ENCODE assay signal across 9 cellular contexts in the genomic region with DNA sequence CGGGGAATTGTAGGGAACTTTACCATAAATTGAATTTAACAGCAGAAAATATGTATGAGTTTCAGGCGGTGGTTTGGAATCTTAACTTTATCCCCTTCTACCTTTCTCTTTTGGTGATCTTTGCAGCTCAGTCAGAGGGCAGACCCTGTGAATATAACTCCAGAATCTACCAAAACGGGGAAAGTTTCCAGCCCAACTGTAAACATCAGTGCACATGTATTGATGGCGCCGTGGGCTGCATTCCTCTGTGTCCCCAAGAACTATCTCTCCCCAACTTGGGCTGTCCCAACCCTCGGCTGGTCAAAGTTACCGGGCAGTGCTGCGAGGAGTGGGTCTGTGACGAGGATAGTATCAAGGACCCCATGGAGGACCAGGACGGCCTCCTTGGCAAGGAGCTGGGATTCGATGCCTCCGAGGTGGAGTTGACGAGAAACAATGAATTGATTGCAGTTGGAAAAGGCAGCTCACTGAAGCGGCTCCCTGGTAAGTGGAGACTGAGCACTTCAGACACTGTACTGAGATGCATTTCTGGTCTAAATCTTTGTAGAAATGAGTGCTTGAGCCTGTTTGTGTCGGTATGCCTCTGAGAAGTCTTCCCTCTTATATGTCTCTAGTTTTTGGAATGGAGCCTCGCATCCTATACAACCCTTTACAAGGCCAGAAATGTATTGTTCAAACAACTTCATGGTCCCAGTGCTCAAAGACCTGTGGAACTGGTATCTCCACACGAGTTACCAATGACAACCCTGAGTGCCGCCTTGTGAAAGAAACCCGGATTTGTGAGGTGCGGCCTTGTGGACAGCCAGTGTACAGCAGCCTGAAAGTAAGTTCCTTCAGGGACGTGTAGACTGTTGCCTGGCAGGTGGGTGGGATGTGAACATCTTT. TPM values are rescaled to one million over a fixed set of nuclear protein-coding genes. Genes with fewer than 3 reads are reported as not detected.
A peak's percentile ranks its signal among the peaks of the same experiment; 100 is the strongest.
DNase-seq lines count a peak whose midpoint lies in the region; ATAC-seq and TF ChIP-seq lines count a peak whose summit lies in the region.
"Had no signal": no experiment of that assay in that cellular context is flagged by ENCODE, and none has a peak within 500 bp of the region (broad histone marks: within the 10 kb centered on the region; RNA-seq: fewer than 3 reads in every experiment).

No MANE protein-coding gene starts in this region.

- whole genome bisulfite sequencing in urinary bladder, result 22% methylated on average over 21 of the region's 21 CpGs

- H3K4me3 ChIP-seq in breast epithelium, result peak overlapping the region; percentile 68 to 85 (median 80)
- H3K4me3 ChIP-seq in urinary bladder (ENCODE audit: low read depth, low read length), result peak overlapping the region; percentile 58
- H3K4me3 ChIP-seq in BE2C (ENCODE audit: low read depth, low read length), result no peak overlapping the region

- H3K9me3 Mint-ChIP-seq in activated naive CD8-positive, alpha-beta T cell treated with anti-CD3 and anti-CD28 coated beads, Interleukin-2, amount 10 ng/mL, durations not matched to agents 7 days and 5 days, result no peaks in the 10 kb centered on the region
- no peaks in the 10 kb centered on the region for H3K9me3 Mint-ChIP-seq in activated naive CD8-positive, alpha-beta T cell treated with anti-CD3 and anti-CD28 coated beads, Interleukin-2, amount 50 U/mL, for 24 hours
- H3K9me3 Mint-ChIP-seq: dendritic cell treated with granulocyte-macrophage colony-stimulating factor and Interleukin-4, amounts not matched to agents 40 ng/mL and 50 ng/mL, for 4 days had no signal

- TF ChIP-seq CTCF in breast epithelium (IDR thresholded peaks at IDR 0.05) (peak; percentile 55 to 67 (median 57)), BE2C (IDR thresholded peaks at IDR 0.05; ENCODE audit: low read depth, low read length) (no peak)

- no peaks in the 10 kb centered on the region for H3K27me3 ChIP-seq in breast epithelium
- H3K27me3 ChIP-seq in BE2C, result no peaks in the 10 kb centered on the region

- DNase-seq in activated naive CD8-positive, alpha-beta T cell treated with anti-CD3 and anti-CD28 coated beads, Interleukin-2, amount 10 ng/mL, durations not matched to agents 7 days and 5 days, result no peak
- DNase-seq in activated naive CD8-positive, alpha-beta T cell treated with anti-CD3 and anti-CD28 coated beads, Interleukin-2, amount 50 U/mL, for 24 hours, result no peak
- DNase-seq in breast epithelium (ENCODE audit: low spot score in 2 of 2) (peak; percentile 70 to 73), left kidney (ENCODE audit: low read depth, low spot score) (peak; percentile 79), anterior cingulate cortex (lab: John Stamatoyannopoulos, UW) (no peak), BE2C (no peak)
- no peak for DNase-seq in activated effector memory CD4-positive, alpha-beta T cell treated with Interleukin-2 at 50 U/mL for 16 hours

- POLR2A ChIA-PET in activated naive CD8-positive, alpha-beta T cell treated with anti-CD3 and anti-CD28 coated beads, Interleukin-2, amount 10 ng/mL, durations not matched to agents 7 days and 5 days (lab: Charles Lee), result no interaction called here

- H3K4me3 Mint-ChIP-seq in activated naive CD8-positive, alpha-beta T cell treated with anti-CD3 and anti-CD28 coated beads, Interleukin-2, amount 10 ng/mL, durations not matched to agents 7 days and 5 days, result peak overlapping the region; percentile 86
- no peak overlapping the region for H3K4me3 Mint-ChIP-seq in activated naive CD8-positive, alpha-beta T cell treated with anti-CD3 and anti-CD28 coated beads, Interleukin-2, amount 50 U/mL, for 24 hours

- H3K27ac Mint-ChIP-seq in activated naive CD8-positive, alpha-beta T cell treated with anti-CD3 and anti-CD28 coated beads, Interleukin-2, amount 10 ng/mL, durations not matched to agents 7 days and 5 days, result no peak overlapping the region
- H3K27ac Mint-ChIP-seq in activated naive CD8-positive, alpha-beta T cell treated with anti-CD3 and anti-CD28 coated beads, Interleukin-2, amount 50 U/mL, for 24 hours, result no peak overlapping the region
- H3K27ac Mint-ChIP-seq: dendritic cell treated with granulocyte-macrophage colony-stimulating factor and Interleukin-4, amounts not matched to agents 40 ng/mL and 50 ng/mL, for 4 days had no signal

- H3K4me1 ChIP-seq in breast epithelium, result peaks cover 0 to 6% of the 10 kb centered on the region in 2 donors
- H3K4me1 ChIP-seq in urinary bladder (ENCODE audit: insufficient read depth), result no peaks in the 10 kb centered on the region
- H3K4me1 ChIP-seq in BE2C, result no peaks in the 10 kb centered on the region

- no peaks in the 10 kb centered on the region for H3K36me3 ChIP-seq in breast epithelium
- no peaks in the 10 kb centered on the region for H3K36me3 ChIP-seq in urinary bladder (ENCODE audit: insufficient read depth)
- H3K36me3 ChIP-seq in BE2C, result no peaks in the 10 kb centered on the region

- peaks cover 59% of the 10 kb centered on the region for H3K27me3 Mint-ChIP-seq in activated naive CD8-positive, alpha-beta T cell treated with anti-CD3 and anti-CD28 coated beads, Interleukin-2, amount 10 ng/mL, durations not matched to agents 7 days and 5 days
- H3K27me3 Mint-ChIP-seq in activated naive CD8-positive, alpha-beta T cell treated with anti-CD3 and anti-CD28 coated beads, Interleukin-2, amount 50 U/mL, for 24 hours, result peaks cover 66% of the 10 kb centered on the region

- no peak for TF ChIP-seq POLR2A in breast epithelium (IDR thresholded peaks at IDR 0.05)

- H3K9me3 ChIP-seq in breast epithelium, result no peaks in the 10 kb centered on the region
- H3K9me3 ChIP-seq in BE2C, result no peaks in the 10 kb centered on the region

- intact Hi-C loops in breast epithelium (cut with DNase I; ENCODE audit: low total_unique reads), result no loop called here

- no peak for ATAC-seq in activated naive CD8-positive, alpha-beta T cell treated with anti-CD3 and anti-CD28 coated beads, Interleukin-2, amount 10 ng/mL, durations not matched to agents 7 days and 5 days (ENCODE audit: low read depth)
- ATAC-seq in activated naive CD8-positive, alpha-beta T cell treated with anti-CD3 and anti-CD28 coated beads, Interleukin-2, amount 50 U/mL, for 24 hours, result no peak

- no peaks in the 10 kb centered on the region for H3K36me3 Mint-ChIP-seq in activated naive CD8-positive, alpha-beta T cell treated with anti-CD3 and anti-CD28 coated beads, Interleukin-2, amount 10 ng/mL, durations not matched to agents 7 days and 5 days
- no peaks in the 10 kb centered on the region for H3K36me3 Mint-ChIP-seq in activated naive CD8-positive, alpha-beta T cell treated with anti-CD3 and anti-CD28 coated beads, Interleukin-2, amount 50 U/mL, for 24 hours (ENCODE audit: low read depth)

- peak overlapping the region; percentile 99 for H3K27ac ChIP-seq in breast epithelium
- peak overlapping the region; percentile 46 for H3K27ac ChIP-seq in urinary bladder (ENCODE audit: low read depth)

- H3K4me1 Mint-ChIP-seq in activated naive CD8-positive, alpha-beta T cell treated with anti-CD3 and anti-CD28 coated beads, Interleukin-2, amount 10 ng/mL, durations not matched to agents 7 days and 5 days, result peaks cover 20% of the 10 kb centered on the region
- H3K4me1 Mint-ChIP-seq in activated naive CD8-positive, alpha-beta T cell treated with anti-CD3 and anti-CD28 coated beads, Interleukin-2, amount 50 U/mL, for 24 hours, result peaks cover 31% of the 10 kb centered on the region

RNA-seq across cellular contexts. Expression of a gene that starts 1.5 kb away (rescaled TPM):
- not detected for total RNA-seq in activated naive CD8-positive, alpha-beta T cell treated with anti-CD3 and anti-CD28 coated beads, Interleukin-2, amount 10 ng/mL, durations not matched to agents 7 days and 5 days
- total RNA-seq in breast epithelium (100 to 1,000 TPM; 109 to 243 (median 110) TPM), urinary bladder (32.4 TPM)
- polyA plus RNA-seq in urinary bladder, result 809 TPM
- 0.99 TPM for polyA plus RNA-seq in BE2C (2012; ENCODE audit: insufficient read depth, insufficient read length, low read depth)

Comparison
In these comparisons a context has a peak if more than half of its experiments do, and no peak if none do; other contexts are left out.
1. DNase-seq: peak in breast epithelium (2 of 2) and left kidney (single experiment); none in activated naive CD8-positive, alpha-beta T cell treated with anti-CD3 and anti-CD28 coated beads, Interleukin-2, amount 10 ng/mL, durations not matched to agents 7 days and 5 days (single experiment), activated naive CD8-positive, alpha-beta T cell treated with anti-CD3 and anti-CD28 coated beads, Interleukin-2, amount 50 U/mL, for 24 hours (single experiment), anterior cingulate cortex (0 of 58), activated effector memory CD4-positive, alpha-beta T cell treated with Interleukin-2 at 50 U/mL for 16 hours (single experiment) and BE2C (single experiment).
2. RNA of a gene that starts 1.5 kb away (total RNA-seq): 109 to 243 TPM in breast epithelium and 32.4 TPM in urinary bladder (single experiment); not detected in activated naive CD8-positive, alpha-beta T cell treated with anti-CD3 and anti-CD28 coated beads, Interleukin-2, amount 10 ng/mL, durations not matched to agents 7 days and 5 days; every median in the first group is over 10 times any median in the second.